Comparison of ENCODE assay signal across 1 cellular context in genomic region chr19:48899781-48900476, GRCh38.
TF ChIP-seq lines count a peak whose summit lies in the region.

Gene NUCB1, plus strand, starts transcription at chr19:48900312. Its CDS starts 485 bp downstream, at chr19:48900797.

TF ChIP-seq in HepG2, 621 proteins besides CTCF, POLR2A, EP300 and RAD21 (continued from another document and continues in another):
- TF ChIP-seq, protein P1, sequence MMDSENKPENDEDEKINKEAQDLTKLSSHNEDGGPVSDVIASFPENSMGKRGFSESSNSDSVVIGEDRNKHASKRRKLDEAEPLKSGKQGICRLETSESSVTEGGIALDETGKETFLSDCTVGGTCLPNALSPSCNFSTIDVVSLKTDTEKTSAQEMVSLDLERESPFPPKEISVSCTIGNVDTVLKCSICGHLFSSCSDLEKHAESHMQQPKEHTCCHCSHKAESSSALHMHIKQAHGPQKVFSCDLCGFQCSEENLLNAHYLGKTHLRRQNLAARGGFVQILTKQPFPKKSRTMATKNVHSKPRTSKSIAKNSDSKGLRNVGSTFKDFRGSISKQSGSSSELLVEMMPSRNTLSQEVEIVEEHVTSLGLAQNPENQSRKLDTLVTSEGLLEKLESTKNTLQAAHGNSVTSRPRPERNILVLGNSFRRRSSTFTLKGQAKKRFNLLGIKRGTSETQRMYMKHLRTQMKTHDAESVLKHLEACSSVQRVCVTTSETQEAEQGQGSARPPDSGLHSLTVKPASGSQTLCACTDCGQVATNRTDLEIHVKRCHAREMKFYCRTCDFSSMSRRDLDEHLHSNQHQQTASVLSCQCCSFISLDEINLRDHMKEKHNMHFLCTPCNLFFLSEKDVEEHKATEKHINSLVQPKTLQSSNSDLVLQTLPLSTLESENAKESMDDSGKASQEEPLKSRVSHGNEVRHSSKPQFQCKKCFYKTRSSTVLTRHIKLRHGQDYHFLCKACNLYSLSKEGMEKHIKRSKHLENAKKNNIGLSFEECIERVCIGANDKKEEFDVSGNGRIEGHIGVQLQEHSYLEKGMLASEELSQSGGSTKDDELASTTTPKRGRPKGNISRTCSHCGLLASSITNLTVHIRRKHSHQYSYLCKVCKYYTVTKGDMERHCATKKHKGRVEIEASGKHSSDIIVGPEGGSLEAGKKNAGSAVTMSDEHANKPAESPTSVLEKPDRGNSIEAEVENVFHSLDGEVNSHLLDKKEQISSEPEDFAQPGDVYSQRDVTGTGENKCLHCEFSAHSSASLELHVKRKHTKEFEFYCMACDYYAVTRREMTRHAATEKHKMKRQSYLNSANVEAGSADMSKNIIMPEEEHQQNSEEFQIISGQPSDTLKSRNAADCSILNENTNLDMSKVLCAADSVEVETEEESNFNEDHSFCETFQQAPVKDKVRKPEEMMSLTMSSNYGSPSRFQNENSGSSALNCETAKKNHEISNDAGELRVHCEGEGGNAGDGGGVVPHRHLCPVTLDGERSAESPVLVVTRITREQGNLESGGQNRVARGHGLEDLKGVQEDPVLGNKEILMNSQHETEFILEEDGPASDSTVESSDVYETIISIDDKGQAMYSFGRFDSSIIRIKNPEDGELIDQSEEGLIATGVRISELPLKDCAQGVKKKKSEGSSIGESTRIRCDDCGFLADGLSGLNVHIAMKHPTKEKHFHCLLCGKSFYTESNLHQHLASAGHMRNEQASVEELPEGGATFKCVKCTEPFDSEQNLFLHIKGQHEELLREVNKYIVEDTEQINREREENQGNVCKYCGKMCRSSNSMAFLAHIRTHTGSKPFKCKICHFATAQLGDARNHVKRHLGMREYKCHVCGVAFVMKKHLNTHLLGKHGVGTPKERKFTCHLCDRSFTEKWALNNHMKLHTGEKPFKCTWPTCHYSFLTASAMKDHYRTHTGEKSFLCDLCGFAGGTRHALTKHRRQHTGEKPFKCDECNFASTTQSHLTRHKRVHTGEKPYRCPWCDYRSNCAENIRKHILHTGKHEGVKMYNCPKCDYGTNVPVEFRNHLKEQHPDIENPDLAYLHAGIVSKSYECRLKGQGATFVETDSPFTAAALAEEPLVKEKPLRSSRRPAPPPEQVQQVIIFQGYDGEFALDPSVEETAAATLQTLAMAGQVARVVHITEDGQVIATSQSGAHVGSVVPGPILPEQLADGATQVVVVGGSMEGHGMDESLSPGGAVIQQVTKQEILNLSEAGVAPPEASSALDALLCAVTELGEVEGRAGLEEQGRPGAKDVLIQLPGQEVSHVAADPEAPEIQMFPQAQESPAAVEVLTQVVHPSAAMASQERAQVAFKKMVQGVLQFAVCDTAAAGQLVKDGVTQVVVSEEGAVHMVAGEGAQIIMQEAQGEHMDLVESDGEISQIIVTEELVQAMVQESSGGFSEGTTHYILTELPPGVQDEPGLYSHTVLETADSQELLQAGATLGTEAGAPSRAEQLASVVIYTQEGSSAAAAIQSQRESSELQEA (CRISPR knock-in tag; IDR thresholded peaks at IDR 0.05; ENCODE audit: not compliant biosample characterization), result no peak
- peak; percentile 96 for TF ChIP-seq ZNF143 (CRISPR knock-in tag; IDR thresholded peaks at IDR 0.05)
- peak; percentile 56; the same call in 1 of the 2 replicates for TF ChIP-seq MAF1 (CRISPR knock-in tag; IDR thresholded peaks at IDR 0.05; ENCODE audit: borderline replicate concordance)
- no peak for TF ChIP-seq SMAD1 (CRISPR knock-in tag; IDR thresholded peaks at IDR 0.05; ENCODE audit: borderline replicate concordance, low read depth)
- peak; percentile 61 for TF ChIP-seq SALL1 (CRISPR knock-in tag; IDR thresholded peaks at IDR 0.05)
- TF ChIP-seq SUZ12 (IDR thresholded peaks at IDR 0.05; ENCODE audit: low read depth, low read length), result peak; percentile 47
- no peak for TF ChIP-seq ARNT (IDR thresholded peaks at IDR 0.05)
- no peak for TF ChIP-seq ZNF556 (CRISPR knock-in tag; IDR thresholded peaks at IDR 0.05; ENCODE audit: borderline replicate concordance)
- no peak for TF ChIP-seq FOXM1 (CRISPR knock-in tag; IDR thresholded peaks at IDR 0.05)
- TF ChIP-seq BRCA1 (CRISPR knock-in tag; IDR thresholded peaks at IDR 0.05), result 0 out of 2 replicates have a peak, but pooled peaks have one; percentile 48
- TF ChIP-seq PATZ1 (CRISPR knock-in tag; IDR thresholded peaks at IDR 0.05), result peak; percentile 3; the same call in 1 of the 2 replicates
- TF ChIP-seq RELA (CRISPR knock-in tag; IDR thresholded peaks at IDR 0.05), result no peak
- no peak for TF ChIP-seq IRX3 (CRISPR knock-in tag; IDR thresholded peaks at IDR 0.05; ENCODE audit: borderline replicate concordance, low read depth)
- no peak; the same call in 1 of the 2 replicates for TF ChIP-seq ZNF761 (CRISPR knock-in tag; conservative IDR thresholded peaks at IDR 0.05)
- TF ChIP-seq TCF7L2 (IDR thresholded peaks at IDR 0.05; ENCODE audit: low read depth, low read length), result no peak
- TF ChIP-seq ZBTB7B (CRISPR knock-in tag; IDR thresholded peaks at IDR 0.05), result no peak
- TF ChIP-seq, protein P2, sequence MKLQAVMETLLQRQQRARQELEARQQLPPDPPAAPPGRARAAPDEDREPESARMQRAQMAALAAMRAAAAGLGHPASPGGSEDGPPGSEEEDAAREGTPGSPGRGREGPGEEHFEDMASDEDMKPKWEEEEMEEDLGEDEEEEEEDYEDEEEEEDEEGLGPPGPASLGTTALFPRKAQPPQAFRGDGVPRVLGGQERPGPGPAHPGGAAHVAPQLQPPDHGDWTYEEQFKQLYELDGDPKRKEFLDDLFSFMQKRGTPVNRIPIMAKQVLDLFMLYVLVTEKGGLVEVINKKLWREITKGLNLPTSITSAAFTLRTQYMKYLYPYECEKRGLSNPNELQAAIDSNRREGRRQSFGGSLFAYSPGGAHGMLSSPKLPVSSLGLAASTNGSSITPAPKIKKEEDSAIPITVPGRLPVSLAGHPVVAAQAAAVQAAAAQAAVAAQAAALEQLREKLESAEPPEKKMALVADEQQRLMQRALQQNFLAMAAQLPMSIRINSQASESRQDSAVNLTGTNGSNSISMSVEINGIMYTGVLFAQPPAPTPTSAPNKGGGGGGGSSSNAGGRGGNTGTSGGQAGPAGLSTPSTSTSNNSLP (IDR thresholded peaks at IDR 0.05; ENCODE audit: low read depth, low read length), result no peak
- peak; percentile 79; the same call in 1 of the 2 replicates for TF ChIP-seq ZNF792 (CRISPR knock-in tag; IDR thresholded peaks at IDR 0.05)
- TF ChIP-seq RFXANK (CRISPR knock-in tag; IDR thresholded peaks at IDR 0.05), result no peak
- TF ChIP-seq, protein P3, sequence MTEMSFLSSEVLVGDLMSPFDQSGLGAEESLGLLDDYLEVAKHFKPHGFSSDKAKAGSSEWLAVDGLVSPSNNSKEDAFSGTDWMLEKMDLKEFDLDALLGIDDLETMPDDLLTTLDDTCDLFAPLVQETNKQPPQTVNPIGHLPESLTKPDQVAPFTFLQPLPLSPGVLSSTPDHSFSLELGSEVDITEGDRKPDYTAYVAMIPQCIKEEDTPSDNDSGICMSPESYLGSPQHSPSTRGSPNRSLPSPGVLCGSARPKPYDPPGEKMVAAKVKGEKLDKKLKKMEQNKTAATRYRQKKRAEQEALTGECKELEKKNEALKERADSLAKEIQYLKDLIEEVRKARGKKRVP (CRISPR knock-in tag; IDR thresholded peaks at IDR 0.05), result peak in 1 of 2 experiments; percentile 43; a peak in 1 of 4 replicates
- TF ChIP-seq PHF21A (CRISPR knock-in tag; IDR thresholded peaks at IDR 0.05), result peak; percentile 45; the same call in 1 of the 2 replicates
- peak; percentile 29; the same call in 1 of the 2 replicates for TF ChIP-seq ZNF350 (CRISPR knock-in tag; IDR thresholded peaks at IDR 0.05; ENCODE audit: borderline replicate concordance, low read depth)
- peak; percentile 43 for TF ChIP-seq SP5 (CRISPR knock-in tag; IDR thresholded peaks at IDR 0.05; ENCODE audit: borderline replicate concordance, low read depth)
- TF ChIP-seq ZNF776 (CRISPR knock-in tag; IDR thresholded peaks at IDR 0.05), result peak; percentile 19; the same call in 1 of the 2 replicates
- peak; percentile 84; the same call in 1 of the 2 replicates for TF ChIP-seq ZNF335 (CRISPR knock-in tag; IDR thresholded peaks at IDR 0.05)
- peak; percentile 65; the same call in 1 of the 2 replicates for TF ChIP-seq PBX3 (CRISPR knock-in tag; IDR thresholded peaks at IDR 0.05; ENCODE audit: borderline replicate concordance)
- peak; percentile 85 for TF ChIP-seq SAP130 (CRISPR knock-in tag; IDR thresholded peaks at IDR 0.05; ENCODE audit: low read depth)
- 0 out of 2 replicates have a peak, but pooled peaks have one; percentile 75 for TF ChIP-seq NKX3-1 (CRISPR knock-in tag; IDR thresholded peaks at IDR 0.05)
- TF ChIP-seq ELF4 (CRISPR knock-in tag; IDR thresholded peaks at IDR 0.05; ENCODE audit: borderline replicate concordance), result peak; percentile 74; the same call in 1 of the 2 replicates
- 0 out of 2 replicates have a peak, but pooled peaks have one; percentile 29 for TF ChIP-seq ARNTL (CRISPR knock-in tag; IDR thresholded peaks at IDR 0.05)
- 0 out of 2 replicates have a peak, but pooled peaks have one; percentile 55 for TF ChIP-seq KLF12 (CRISPR knock-in tag; IDR thresholded peaks at IDR 0.05; ENCODE audit: borderline replicate concordance)
- TF ChIP-seq, protein P4, sequence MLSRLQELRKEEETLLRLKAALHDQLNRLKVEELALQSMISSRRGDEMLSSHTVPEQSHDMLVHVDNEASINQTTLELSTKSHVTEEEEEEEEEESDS (CRISPR knock-in tag; IDR thresholded peaks at IDR 0.05; ENCODE audit: borderline replicate concordance), result peak; percentile 60; the same call in 1 of the 2 replicates
- peak; percentile 46; the same call in 1 of the 2 replicates for TF ChIP-seq HDAC2 (CRISPR knock-in tag; IDR thresholded peaks at IDR 0.05)
- TF ChIP-seq SP2 (CRISPR knock-in tag; IDR thresholded peaks at IDR 0.05), result no peak; the same call in 1 of the 2 replicates
- TF ChIP-seq ZSCAN12 (CRISPR knock-in tag; IDR thresholded peaks at IDR 0.05), result no peak
- TF ChIP-seq SNAPC4 (CRISPR knock-in tag; IDR thresholded peaks at IDR 0.05), result peak; percentile 74
- no peak for TF ChIP-seq SOX13 (IDR thresholded peaks at IDR 0.05)
- peak in 1 of 2 experiments; percentile 17; a peak in 1 of 4 replicates for TF ChIP-seq SOX13 (CRISPR knock-in tag; conservative IDR thresholded peaks at IDR 0.05 in 1 of 2, IDR thresholded peaks at IDR 0.05 in 1 of 2)
- no peak for TF ChIP-seq CAMTA2 (CRISPR knock-in tag; IDR thresholded peaks at IDR 0.05; ENCODE audit: borderline replicate concordance)
- TF ChIP-seq EHMT2 (IDR thresholded peaks at IDR 0.05; ENCODE audit: borderline replicate concordance, low read depth, low read length), result no peak
- no peak for TF ChIP-seq HNRNPK (IDR thresholded peaks at IDR 0.05; ENCODE audit: low read depth, low read length, poor library complexity, severe bottlenecking)
- TF ChIP-seq HIVEP1 (CRISPR knock-in tag; IDR thresholded peaks at IDR 0.05), result no peak; the same call in 1 of the 2 replicates
- 0 out of 2 replicates have a peak, but pooled peaks have one; percentile 2 for TF ChIP-seq ZNF746 (CRISPR knock-in tag; IDR thresholded peaks at IDR 0.05)
- no peak for TF ChIP-seq CHD4 (IDR thresholded peaks at IDR 0.05; ENCODE audit: borderline replicate concordance, low read length)
